ENCODE assay signal across 8 cellular contexts in genomic region chr2:73386894-73387636, GRCh38. TPM values are rescaled to one million over a fixed set of nuclear protein-coding genes. Genes with fewer than 3 reads are reported as not detected.
DNase-seq lines count a peak whose midpoint lies in the region; ATAC-seq and TF ChIP-seq lines count a peak whose summit lies in the region.

No MANE protein-coding gene starts in this region.

- H3K79me2 ChIP-seq in smooth muscle cell (ENCODE audit: low read depth): peaks cover 45% of the 10 kb centered on the region

- 15 to 22% methylated on average over 6 of the region's 6 CpGs for WGBS in gastroesophageal sphincter (ENCODE audit: low coverage in 1 of 2), 2 donors
- WGBS in smooth muscle cell (ENCODE audit: low lambda C conversion rate): 32% methylated on average over 6 of the region's 6 CpGs

- no peak for TF ChIP-seq POLR2A in gastroesophageal sphincter (IDR thresholded peaks at IDR 0.05)

- no peaks in the 10 kb centered on the region for H3F3A ChIP-seq in smooth muscle cell (ENCODE audit: low read depth)

- TF ChIP-seq CTCF in gastroesophageal sphincter (IDR thresholded peaks at IDR 0.05) (no peak), smooth muscle cell (IDR thresholded peaks at IDR 0.05; ENCODE audit: borderline replicate concordance, insufficient read depth, poor library complexity, severe bottlenecking) (no peak)

- peak overlapping the region; percentile 25; the same call in 1 of the 2 replicates for H3K27ac ChIP-seq in SK-N-MC
- peak overlapping the region in 3 of 4 donors; percentile 93 to 96 (median 94) for H3K27ac ChIP-seq in gastroesophageal sphincter
- no peak overlapping the region for H3K27ac ChIP-seq in smooth muscle cell (ENCODE audit: low read depth)

- H4K20me1 ChIP-seq in smooth muscle cell (ENCODE audit: low read depth): peaks cover 5% of the 10 kb centered on the region

- no peak for TF ChIP-seq EP300 in gastroesophageal sphincter (IDR thresholded peaks at IDR 0.05)

- H3K9me3 ChIP-seq in SK-N-MC (ENCODE audit: low read depth, low read length) (no peaks in the 10 kb centered on the region), gastroesophageal sphincter (no peaks in the 10 kb centered on the region), smooth muscle cell (replicated peaks; ENCODE audit: low read depth) (no peaks in the 10 kb centered on the region)

- H2AFZ ChIP-seq in smooth muscle cell (ENCODE audit: low read depth): peak overlapping the region; percentile 88

- H3K27me3 ChIP-seq in gastroesophageal sphincter: no peaks in the 10 kb centered on the region
- H3K27me3 ChIP-seq in smooth muscle cell (ENCODE audit: low read depth): peaks cover 20% of the 10 kb centered on the region

- peaks cover 9% of the 10 kb centered on the region for H3K36me3 ChIP-seq in SK-N-MC (ENCODE audit: insufficient read depth, low read length)
- no peaks in the 10 kb centered on the region for H3K36me3 ChIP-seq in gastroesophageal sphincter
- no peaks in the 10 kb centered on the region for H3K36me3 ChIP-seq in smooth muscle cell (ENCODE audit: low read depth)

- DNase-seq in DMS53 (lab: John Stamatoyannopoulos, UW) (peak; percentile 27), DMS53 treated with DMSO at 0.1 percent for 48 hours (lab: John Stamatoyannopoulos, UW; ENCODE audit: unreplicated experiment) (no peak), SK-N-MC (ENCODE audit: low read depth, low spot score) (no peak), smooth muscle cell (lab: John Stamatoyannopoulos, UW; ENCODE audit: unreplicated experiment) (no peak), inferior parietal cortex (ENCODE audit: extremely low spot score) (no peak), NOMO-1 treated with DMSO at 0.1 percent for 48 hours (lab: John Stamatoyannopoulos, UW; ENCODE audit: unreplicated experiment) (no peak)

- H3K4me1 ChIP-seq in gastroesophageal sphincter (peaks cover 2 to 25% (median 12%) of the 10 kb centered on the region in 3 donors), smooth muscle cell (ENCODE audit: low read depth) (peaks cover 15% of the 10 kb centered on the region)

- H3K4me2 ChIP-seq in smooth muscle cell: peak overlapping the region; percentile 88

- peak overlapping the region; percentile 98 for H3K4me3 ChIP-seq in SK-N-MC
- peak overlapping the region; percentile 42 to 79 for H3K4me3 ChIP-seq in gastroesophageal sphincter
- H3K4me3 ChIP-seq in smooth muscle cell: peak overlapping the region; percentile 72

- H3K9ac ChIP-seq in SK-N-MC (ENCODE audit: insufficient read length) (peak overlapping the region; percentile 88), smooth muscle cell (ENCODE audit: low read depth) (no peak overlapping the region)

- ATAC-seq in gastroesophageal sphincter (no peak), HG03354 (IDR thresholded peaks at IDR 0.05; ENCODE audit: poor library complexity, severe bottlenecking, unreplicated experiment) (no peak)

RNA-seq across cellular contexts. Expression of gene ALMS1, which starts 1.4 kb away (rescaled TPM):
- total RNA-seq in gastroesophageal sphincter (10 to 100 TPM; 26.4 to 54.3 (median 36.5) TPM), smooth muscle cell (19.6 and 19.7 TPM in 2 replicates)
- polyA plus RNA-seq in smooth muscle cell: 2.3 and 3.3 TPM in 2 replicates
